7 cellular contexts compared by ENCODE assay signal in genomic region chr7:113118074-113118959, GRCh38. TPM values are rescaled to one million over a fixed set of nuclear protein-coding genes. Genes with fewer than 3 reads are reported as not detected.
DNase-seq lines count a peak whose midpoint lies in the region; ATAC-seq, FAIRE-seq and TF ChIP-seq lines count a peak whose summit lies in the region.

A gene with protein sequence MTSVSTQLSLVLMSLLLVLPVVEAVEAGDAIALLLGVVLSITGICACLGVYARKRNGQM (minus strand): TSS chr7:113118554. CDS start chr7:113117578, 976 bp downstream.

- H3K27me3 ChIP-seq in body of pancreas: no peaks in the 10 kb centered on the region

- TF ChIP-seq POLR2A in body of pancreas (IDR thresholded peaks at IDR 0.05): peak; percentile 64 to 92 (median 90)

- no peaks in the 10 kb centered on the region for H3K36me3 ChIP-seq in body of pancreas (replicated peaks in 1 of 2; ENCODE audit: insufficient read depth in 1 of 2, low read depth in 2 of 2)

- no peaks in the 10 kb centered on the region for H3K9me3 ChIP-seq in body of pancreas

- peaks cover 5% of the 10 kb centered on the region for H3K4me1 ChIP-seq in body of pancreas

- ATAC-seq in GM18519 (IDR thresholded peaks at IDR 0.05; ENCODE audit: low FRiP score, unreplicated experiment): peak; percentile 96
- ATAC-seq in HG03060 (IDR thresholded peaks at IDR 0.05; ENCODE audit: low read depth, unreplicated experiment): peak; percentile 94
- ATAC-seq in body of pancreas: peak; percentile 100

- intact Hi-C loops in body of pancreas (cut with DNase I): no loop called here

- peak; percentile 91 for DNase-seq in NCI-H2107 treated with DMSO at 0.1 percent for 48 hours (lab: John Stamatoyannopoulos, UW; ENCODE audit: unreplicated experiment)
- peak; percentile 91 to 95 (median 94) for DNase-seq in body of pancreas
- DNase-seq in skeletal muscle cell (ENCODE audit: low read depth): peak; percentile 58

- WGBS in body of pancreas, 2 donors: 0% methylated on average over 34 to 35 of the region's 35 CpGs

- peak within 1 kb of the TSS in 3 of 4 donors; percentile 36 to 78 (median 60) for H3K27ac ChIP-seq in body of pancreas

- TF ChIP-seq CTCF in body of pancreas (IDR thresholded peaks at IDR 0.05): peak in 1 of 7 experiments; percentile 17

- FAIRE-seq in TTC549 (lab: Jason Lieb, UNC): peak; percentile 85

- peak within 1 kb of the TSS; percentile 8 to 75 for H3K4me3 ChIP-seq in body of pancreas
- peak within 1 kb of the TSS; percentile 49 for H3K4me3 ChIP-seq in iPS-11a (ENCODE audit: low read depth, low read length)
- H3K4me3 ChIP-seq in skeletal muscle cell (ENCODE audit: low read depth, low read length): peak within 1 kb of the TSS; percentile 67

RNA-seq across cellular contexts. Expression of the gene that starts here (rescaled TPM):
- total RNA-seq in body of pancreas: 10 to 100 TPM in 1 of 2 donors, 1 to 10 TPM in 1; 6.9 to 19.7 TPM

Comparison
In these comparisons a context has a peak if more than half of its experiments do, and no peak if none do; other contexts are left out.
1. Peak in every context shown above with its lines: DNase-seq, ATAC-seq, H3K4me3 ChIP-seq and H3K27ac ChIP-seq.